ENCODE assay signal across 20 cellular contexts in the genomic region with DNA sequence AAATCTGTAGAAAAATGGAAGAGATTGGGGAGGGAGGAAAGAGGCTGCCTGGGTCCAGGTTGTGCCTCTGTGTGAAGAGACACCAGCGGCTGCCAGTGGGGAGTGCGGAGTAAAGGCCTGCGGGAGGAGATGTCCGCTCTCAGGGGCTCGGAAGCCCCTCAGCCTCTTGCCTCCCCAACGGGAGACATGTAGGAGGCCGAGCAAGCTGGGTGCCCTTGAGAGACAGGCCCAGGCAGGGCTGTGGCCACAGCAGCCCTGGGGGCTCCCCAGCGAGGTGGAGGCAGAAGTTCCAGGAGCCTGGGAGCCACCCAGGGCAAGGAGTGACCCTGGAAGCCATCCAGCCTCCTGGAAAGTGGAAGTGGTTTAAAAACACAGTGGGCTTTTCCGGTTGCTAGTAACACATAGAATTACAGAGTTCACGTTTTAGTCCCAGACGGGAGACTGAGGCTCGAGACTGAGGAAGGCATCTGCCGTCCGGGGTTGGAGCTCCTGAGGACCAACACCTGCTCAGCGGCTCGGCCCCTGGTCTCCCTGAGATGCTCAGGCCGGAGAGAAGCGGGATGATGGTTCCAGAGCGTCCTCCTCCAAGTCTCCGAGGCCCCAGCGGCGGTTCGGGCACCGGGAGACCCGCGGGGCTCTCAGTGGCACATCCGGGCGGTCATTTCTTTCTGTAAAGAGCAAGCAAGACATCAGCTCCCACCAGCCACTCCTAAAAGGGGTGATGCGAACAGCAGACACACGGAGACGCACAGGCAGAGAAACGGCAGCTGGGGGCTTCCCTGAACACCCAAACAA. TPM values are rescaled to one million over a fixed set of nuclear protein-coding genes. Genes with fewer than 3 reads are reported as not detected.
DNase-seq lines count a peak whose midpoint lies in the region; ATAC-seq and TF ChIP-seq lines count a peak whose summit lies in the region.
"Had no signal": no experiment of that assay in that cellular context is flagged by ENCODE, and none has a peak within 500 bp of the region (broad histone marks: within the 10 kb centered on the region; RNA-seq: fewer than 3 reads in every experiment).

No MANE protein-coding gene starts in this region.

- in situ Hi-C loops in transverse colon (cut with MboI; ENCODE audit: low pct_ligation_motif_present in 1 of 4, low pct_unique_long_range_greater_than_20kb in 1 of 4, low sequenced_read_pairs in 3 of 4) = loop anchor here in 1 of 4 donors (10.0 kb wide), 1 partner anchor 48 kb away; no protein-coding TSS in a partner anchor

- no peak for DNase-seq in T-helper 2 cell treated with Interferon-gamma antibody and Interleukin-4, amounts not matched to agents 5 μg/mL and 100 μg/mL, for 36 hours (ENCODE audit: low spot score)
- DNase-seq in T-helper 2 cell (no peak), nephron progenitor cell (no peak), transverse colon (no peak)
- DNase-seq in activated naive CD8-positive, alpha-beta T cell treated with anti-CD3 and anti-CD28 coated beads for 36 hours = no peak
- no peak for DNase-seq in stimulated activated naive CD4-positive, alpha-beta T cell (lab: John Stamatoyannopoulos, UW)
- DNase-seq: caudate nucleus; DMS79 treated with DMSO at 0.1 percent for 48 hours; effector CD8-positive, alpha-beta T cell; HCEC 1CT; heart right ventricle; Karpas-422; NCI-H1105; NCI-H748 treated with DMSO at 0.1 percent for 48 hours; stomach had no signal

- TF ChIP-seq POLR2A in transverse colon (IDR thresholded peaks at IDR 0.05) = no peak

- H3K4me3 ChIP-seq in transverse colon = no peak overlapping the region
- H3K4me3 ChIP-seq: heart right ventricle, stomach had no signal

- H3K27ac ChIP-seq in transverse colon = peak overlapping the region in 1 of 4 donors; percentile 5
- H3K27ac ChIP-seq: C4-2B had no signal

- H3K4me1 Mint-ChIP-seq in T-helper 2 cell treated with Interferon-gamma antibody and Interleukin-4, amounts not matched to agents 5 μg/mL and 100 μg/mL, for 36 hours (ENCODE audit: low read depth) = peaks cover 9% of the 10 kb centered on the region
- peaks cover 29 to 35% (median 30%) of the 10 kb centered on the region in 3 donors for H3K4me1 Mint-ChIP-seq in IgD-negative memory B cell
- H3K4me1 Mint-ChIP-seq in activated naive CD8-positive, alpha-beta T cell treated with anti-CD3 and anti-CD28 coated beads for 36 hours = peaks cover 13% of the 10 kb centered on the region
- peaks cover 5% of the 10 kb centered on the region for H3K4me1 Mint-ChIP-seq in nephron progenitor cell

- H3K36me3 Mint-ChIP-seq in T-helper 2 cell treated with Interferon-gamma antibody and Interleukin-4, amounts not matched to agents 5 μg/mL and 100 μg/mL, for 36 hours (ENCODE audit: low read depth) = peaks cover 59% of the 10 kb centered on the region
- H3K36me3 Mint-ChIP-seq in IgD-negative memory B cell (peaks cover 3% of the 10 kb centered on the region), nephron progenitor cell (ENCODE audit: low read depth) (peaks cover 53% of the 10 kb centered on the region)
- H3K36me3 Mint-ChIP-seq in activated naive CD8-positive, alpha-beta T cell treated with anti-CD3 and anti-CD28 coated beads for 36 hours = peaks cover 32% of the 10 kb centered on the region

- H3K36me3 ChIP-seq in transverse colon = peaks cover 0 to 56% (median 27%) of the 10 kb centered on the region in 4 donors

- ATAC-seq in HG03139 (IDR thresholded peaks at IDR 0.05; ENCODE audit: unreplicated experiment) = no peak
- ATAC-seq: heart right ventricle, WTC11 had no signal

- intact Hi-C loops in transverse colon (cut with DNase I; ENCODE audit: low total_unique reads) = loop anchor here (10.0 kb wide), 1 partner anchor 148 kb away; no protein-coding TSS in a partner anchor

- H3K27me3 ChIP-seq in transverse colon = no peaks in the 10 kb centered on the region
- H3K27me3 ChIP-seq: heart right ventricle, stomach had no signal

- no peaks in the 10 kb centered on the region for H3K9me3 Mint-ChIP-seq in T-helper 2 cell treated with Interferon-gamma antibody and Interleukin-4, amounts not matched to agents 5 μg/mL and 100 μg/mL, for 36 hours
- no peaks in the 10 kb centered on the region for H3K9me3 Mint-ChIP-seq in IgD-negative memory B cell
- no peaks in the 10 kb centered on the region for H3K9me3 Mint-ChIP-seq in activated naive CD8-positive, alpha-beta T cell treated with anti-CD3 and anti-CD28 coated beads for 36 hours
- no peaks in the 10 kb centered on the region for H3K9me3 Mint-ChIP-seq in nephron progenitor cell
- H3K9me3 Mint-ChIP-seq: neural crest cell, WTC11 had no signal

- no peaks in the 10 kb centered on the region for H3K9me3 ChIP-seq in transverse colon
- H3K9me3 ChIP-seq: heart right ventricle, stomach had no signal

- no peaks in the 10 kb centered on the region for H3K27me3 Mint-ChIP-seq in T-helper 2 cell treated with Interferon-gamma antibody and Interleukin-4, amounts not matched to agents 5 μg/mL and 100 μg/mL, for 36 hours (ENCODE audit: low read depth)
- H3K27me3 Mint-ChIP-seq in IgD-negative memory B cell (no peaks in the 10 kb centered on the region), nephron progenitor cell (ENCODE audit: low read depth, poor library complexity) (no peaks in the 10 kb centered on the region)
- H3K27me3 Mint-ChIP-seq in activated naive CD8-positive, alpha-beta T cell treated with anti-CD3 and anti-CD28 coated beads for 36 hours = no peaks in the 10 kb centered on the region

- H3K4me1 ChIP-seq in transverse colon = peaks cover 0 to 28% (median 18%) of the 10 kb centered on the region in 4 donors

- no peak for TF ChIP-seq CTCF in nephron progenitor cell (IDR thresholded peaks at IDR 0.05)
- TF ChIP-seq CTCF in transverse colon (IDR thresholded peaks at IDR 0.05) = no peak

- 90 to 91% methylated on average over 5 to 29 of the region's 32 CpGs for WGBS in transverse colon (ENCODE audit: low coverage in 1 of 2), 2 donors

- peak overlapping the region; percentile 6 for H3K27ac Mint-ChIP-seq in T-helper 2 cell treated with Interferon-gamma antibody and Interleukin-4, amounts not matched to agents 5 μg/mL and 100 μg/mL, for 36 hours
- H3K27ac Mint-ChIP-seq in IgD-negative memory B cell (peak overlapping the region; percentile 90 to 100 (median 91)), nephron progenitor cell (peak overlapping the region; percentile 82)
- H3K27ac Mint-ChIP-seq in activated naive CD8-positive, alpha-beta T cell treated with anti-CD3 and anti-CD28 coated beads for 36 hours = peak overlapping the region; percentile 16
- H3K27ac Mint-ChIP-seq: WTC11 had no signal

- H3K4me3 Mint-ChIP-seq in T-helper 2 cell treated with Interferon-gamma antibody and Interleukin-4, amounts not matched to agents 5 μg/mL and 100 μg/mL, for 36 hours = no peak overlapping the region
- H3K4me3 Mint-ChIP-seq in IgD-negative memory B cell = peak overlapping the region; percentile 10 to 87 (median 76)
- no peak overlapping the region for H3K4me3 Mint-ChIP-seq in activated naive CD8-positive, alpha-beta T cell treated with anti-CD3 and anti-CD28 coated beads for 36 hours
- H3K4me3 Mint-ChIP-seq in nephron progenitor cell = no peak overlapping the region
- H3K4me3 Mint-ChIP-seq: neural crest cell, WTC11 had no signal

- no peak for TF ChIP-seq EP300 in transverse colon (IDR thresholded peaks at IDR 0.05; ENCODE audit: low read depth)

RNA-seq across cellular contexts. Expression of a gene that starts 21.9 kb away (rescaled TPM):
- 83.9 TPM for polyA plus RNA-seq in IgD-negative memory B cell
- 100 to 1,000 TPM; 230 to 232 TPM for total RNA-seq in activated naive CD8-positive, alpha-beta T cell treated with anti-CD3 and anti-CD28 coated beads for 36 hours
- total RNA-seq in transverse colon = 100 to 1,000 TPM; 189 to 279 (median 236) TPM

RNA-seq across cellular contexts. Expression of a gene that starts 23.2 kb away (rescaled TPM):
- 136 TPM for polyA plus RNA-seq in IgD-negative memory B cell
- 100 to 1,000 TPM; 147 to 153 TPM for total RNA-seq in activated naive CD8-positive, alpha-beta T cell treated with anti-CD3 and anti-CD28 coated beads for 36 hours
- total RNA-seq in transverse colon = 10 to 100 TPM; 18.7 to 74.2 (median 46.1) TPM

RNA-seq across cellular contexts. Expression of a gene that starts 23.8 kb away (rescaled TPM):
- polyA plus RNA-seq in IgD-negative memory B cell = 0.83 TPM
- total RNA-seq in activated naive CD8-positive, alpha-beta T cell treated with anti-CD3 and anti-CD28 coated beads for 36 hours = 10 to 100 TPM; 12.4 to 12.6 TPM
- 1 to 10 TPM in 2 of 4 donors, not detected in 2; 2.3 to 5.4 TPM for total RNA-seq in transverse colon

RNA-seq across cellular contexts. Expression of a gene that starts 57.4 kb away (rescaled TPM):
- polyA plus RNA-seq in IgD-negative memory B cell = 8.2 TPM
- total RNA-seq in activated naive CD8-positive, alpha-beta T cell treated with anti-CD3 and anti-CD28 coated beads for 36 hours = 10 to 100 TPM; 22.1 to 26.2 TPM
- 10 to 100 TPM; 66.7 to 88.6 (median 84.4) TPM for total RNA-seq in transverse colon

Comparison
In these comparisons a context has a peak if more than half of its experiments do, and no peak if none do; other contexts are left out.
1. H3K27ac Mint-ChIP-seq: peak in every context shown above with its lines; median percentile 91 in IgD-negative memory B cell; 82 in nephron progenitor cell; 16 in activated naive CD8-positive, alpha-beta T cell treated with anti-CD3 and anti-CD28 coated beads for 36 hours; 6 in T-helper 2 cell treated with Interferon-gamma antibody and Interleukin-4, amounts not matched to agents 5 μg/mL and 100 μg/mL, for 36 hours.
2. H3K4me3 Mint-ChIP-seq: peak in IgD-negative memory B cell (4 of 4); none in T-helper 2 cell treated with Interferon-gamma antibody and Interleukin-4, amounts not matched to agents 5 μg/mL and 100 μg/mL, for 36 hours (single experiment), activated naive CD8-positive, alpha-beta T cell treated with anti-CD3 and anti-CD28 coated beads for 36 hours (single experiment) and nephron progenitor cell (single experiment).